ENCODE assay signal across 2 cellular contexts in genomic region chr11:65304110-65304509, GRCh38.
A peak's percentile ranks its signal among the peaks of the same experiment; 100 is the strongest.
TF ChIP-seq lines count a peak whose summit lies in the region.

No MANE protein-coding gene starts in this region.

TF ChIP-seq in HEK293, 187 proteins besides CTCF, POLR2A, EP300 and RAD21:
- TF ChIP-seq ZFHX2 (tag by site-specific recombination; conservative IDR thresholded peaks at IDR 0.05), result peak; percentile 88
- TF ChIP-seq ZNF366 (tag by site-specific recombination; conservative IDR thresholded peaks at IDR 0.05), result peak; percentile 99
- TF ChIP-seq REPIN1 (tag by site-specific recombination; IDR thresholded peaks at IDR 0.05; ENCODE audit: low read depth), result no peak
- no peak for TF ChIP-seq ZNF560 (tag by site-specific recombination; IDR thresholded peaks at IDR 0.05; ENCODE audit: borderline replicate concordance)
- no peak for TF ChIP-seq FEZF1 (tag by site-specific recombination; IDR thresholded peaks at IDR 0.05)
- peak; percentile 96 for TF ChIP-seq EGR2 (tag by site-specific recombination; IDR thresholded peaks at IDR 0.05; ENCODE audit: low read depth)
- no peak for TF ChIP-seq GLI2 (tag by site-specific recombination; IDR thresholded peaks at IDR 0.05; ENCODE audit: borderline replicate concordance, low read depth)
- TF ChIP-seq ZNF792 (tag by site-specific recombination; IDR thresholded peaks at IDR 0.05), result no peak
- TF ChIP-seq ZNF10 (tag by site-specific recombination; IDR thresholded peaks at IDR 0.05), result no peak
- TF ChIP-seq ZNF513 (tag by site-specific recombination; IDR thresholded peaks at IDR 0.05), result no peak
- peak; percentile 63 for TF ChIP-seq ZBTB17 (tag by site-specific recombination; IDR thresholded peaks at IDR 0.05)

TF ChIP-seq in H1, 55 proteins besides CTCF, POLR2A, EP300 and RAD21:
- no peak for TF ChIP-seq BRCA1 (IDR thresholded peaks at IDR 0.05; ENCODE audit: low read depth, low read length)
- TF ChIP-seq CHD7 (IDR thresholded peaks at IDR 0.05; ENCODE audit: insufficient replicate concordance, low read length), result no peak
- TF ChIP-seq POLR2AphosphoS5 (IDR thresholded peaks at IDR 0.05; ENCODE audit: low read depth, low read length), result peak; percentile 26; the same call in 1 of the 2 replicates
- no peak for TF ChIP-seq ZNF274 (IDR thresholded peaks at IDR 0.05; ENCODE audit: borderline replicate concordance, extremely low read depth, low read length)
